In the genomic region with DNA sequence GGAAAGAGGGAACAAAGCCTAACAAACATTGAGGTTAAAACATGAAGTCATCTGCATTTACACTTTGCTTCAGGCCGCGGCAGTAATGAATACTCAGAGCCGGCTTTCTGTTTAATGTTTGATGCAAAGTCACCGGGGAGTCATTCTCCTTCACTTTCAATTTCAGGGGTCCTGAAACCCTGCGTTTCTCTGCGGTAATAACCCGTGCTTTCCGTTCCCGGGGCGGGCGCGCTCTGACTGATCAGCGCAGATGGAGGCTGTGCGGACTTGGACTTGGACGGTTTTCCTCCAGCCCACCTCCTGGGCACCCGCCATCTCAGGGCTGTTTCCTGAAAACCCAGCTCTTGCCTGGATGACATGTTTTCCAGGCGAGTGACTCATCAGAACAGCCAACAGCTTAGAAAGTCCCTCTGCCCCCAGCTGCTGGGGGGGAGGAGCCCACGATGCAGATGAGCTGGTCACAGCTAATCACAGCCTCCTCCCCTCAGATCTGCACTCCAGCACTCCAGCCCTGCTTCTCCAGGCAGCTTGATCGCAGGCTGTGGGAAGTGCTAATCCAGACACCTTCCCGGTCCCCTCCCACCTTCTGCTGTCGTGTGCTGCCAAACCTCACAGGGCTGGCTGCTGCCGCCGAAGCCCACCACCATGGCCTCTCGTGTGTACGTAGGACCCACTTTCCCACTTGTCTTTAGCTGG, we compare ENCODE assay signal across 8 cellular contexts.
A peak's percentile ranks its signal among the peaks of the same experiment; 100 is the strongest.
DNase-seq lines count a peak whose midpoint lies in the region; ATAC-seq and FAIRE-seq lines count a peak whose summit lies in the region.

No MANE protein-coding gene starts in this region.

- peak overlapping the region; percentile 72 to 90 for H3K27ac ChIP-seq in esophagus (ENCODE audit: low read depth in 2 of 2, low read length in 1 of 2)

- DNase-seq in COLO829 (ENCODE audit: low spot score), result peak; percentile 96
- DNase-seq in HTR-8/SVneo (ENCODE audit: insufficient read length, low spot score), result peak; percentile 97
- peak; percentile 92 for DNase-seq in NT2/D1 (ENCODE audit: low read depth, low spot score)
- peak; percentile 76 for DNase-seq in activated T-cell treated with anti-CD3 and anti-CD28 coated beads, Interleukin-2, amount 50 U/mL, for 1 hour
- peak; percentile 88 for DNase-seq in mucosa of gallbladder (ENCODE audit: low spot score)
- DNase-seq in stimulated activated CD8-positive, alpha-beta memory T cell treated with anti-CD3 and anti-CD28 coated beads, Interleukin-2, amount 100 ng/mL, for 48 hours (ENCODE audit: low read depth in 2 of 2), result peak; percentile 72 to 75

- WGBS in esophagus, 2 donors, result 3 to 13% methylated on average over 25 of the region's 25 CpGs

- H3K4me1 ChIP-seq in NT2/D1 (ENCODE audit: insufficient read depth, insufficient read length) (peaks cover 15% of the 10 kb centered on the region), esophagus (ENCODE audit: control insufficient read depth in 2 of 2, insufficient read depth in 2 of 2, low read length in 1 of 2) (peaks cover 2 to 8% of the 10 kb centered on the region in 2 donors)

- H3K9me3 ChIP-seq in NT2/D1 (ENCODE audit: insufficient read depth, low read length), result no peaks in the 10 kb centered on the region
- H3K9me3 ChIP-seq in esophagus (ENCODE audit: control insufficient read depth in 2 of 2, insufficient read depth in 1 of 2, low read depth in 1 of 2, low read length in 1 of 2), result no peaks in the 10 kb centered on the region

- H3K36me3 ChIP-seq in NT2/D1 (ENCODE audit: insufficient read depth, insufficient read length, low read length) (peaks cover under 1% of the 10 kb centered on the region), esophagus (ENCODE audit: control insufficient read depth in 2 of 2, insufficient read depth in 2 of 2, low read length in 1 of 2) (peaks cover 0 to 6% of the 10 kb centered on the region in 2 donors)

- H3K27me3 ChIP-seq in NT2/D1 (ENCODE audit: insufficient read depth, insufficient read length) (peaks cover 15% of the 10 kb centered on the region), esophagus (ENCODE audit: control insufficient read depth in 1 of 2, insufficient read depth in 2 of 2, low read length in 2 of 2) (no peaks in the 10 kb centered on the region)

- peak; percentile 72 for ATAC-seq in GM21381 (IDR thresholded peaks at IDR 0.05; ENCODE audit: unreplicated experiment)

- H3K9ac ChIP-seq in NT2/D1 (ENCODE audit: insufficient read length, low read depth), result peak overlapping the region; percentile 62

- FAIRE-seq in HTR-8/SVneo (lab: Jason Lieb, UNC), result peak; percentile 99

- peak overlapping the region; percentile 19 for H3K4me3 ChIP-seq in NT2/D1 (ENCODE audit: insufficient read length, low read depth)
- peak overlapping the region; percentile 42 to 48 for H3K4me3 ChIP-seq in esophagus (ENCODE audit: low read depth in 1 of 2, low read length in 2 of 2)

Comparison
In these comparisons a context has a peak if more than half of its experiments do, and no peak if none do; other contexts are left out.
1. Peak in every context shown above with its lines: DNase-seq, ATAC-seq, H3K4me3 ChIP-seq and H3K27ac ChIP-seq.